ENCODE assay signal across 12 cellular contexts in the genomic region with DNA sequence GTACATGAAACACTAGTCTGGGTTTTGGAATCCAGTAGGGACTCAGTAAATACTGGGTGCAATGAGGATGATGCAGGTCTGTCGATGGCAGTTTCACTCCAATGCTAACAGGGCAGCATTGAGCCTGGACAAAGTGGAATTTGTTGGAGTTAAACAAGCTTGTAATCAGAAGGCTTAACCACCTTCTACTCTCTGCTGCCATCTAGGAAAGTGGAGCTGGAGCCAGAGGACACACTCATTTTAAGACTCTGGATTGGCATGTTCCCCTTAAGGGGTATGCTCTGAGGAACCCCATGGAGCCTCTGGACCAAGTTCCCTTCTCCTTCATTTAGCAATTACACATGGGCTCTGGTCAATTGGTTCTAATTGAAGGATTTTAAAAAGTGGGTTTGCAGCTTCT.
DNase-seq lines count a peak whose midpoint lies in the region; ATAC-seq and TF ChIP-seq lines count a peak whose summit lies in the region.
"Had no signal": no experiment of that assay in that cellular context is flagged by ENCODE, and none has a peak within 500 bp of the region (broad histone marks: within the 10 kb centered on the region; RNA-seq: fewer than 3 reads in every experiment).

No MANE protein-coding gene starts in this region.

- no peak overlapping the region for H3K9ac ChIP-seq in neuronal stem cell (ENCODE audit: low read depth, low read length, poor library complexity)

- no peak overlapping the region for H4K8ac ChIP-seq in neuronal stem cell (ENCODE audit: low read depth, low read length)

- peak; percentile 12 for DNase-seq in ELR (ENCODE audit: low read depth)
- peak; percentile 15 for DNase-seq in NB4 (ENCODE audit: low read depth)
- DNase-seq in esophagus muscularis mucosa (ENCODE audit: extremely low spot score) = no peak
- no peak for DNase-seq in neuronal stem cell (ENCODE audit: low spot score)
- DNase-seq in NOMO-1 (lab: John Stamatoyannopoulos, UW; ENCODE audit: unreplicated experiment in 2 of 2) = no peak
- DNase-seq in NOMO-1 treated with dmso at 0.1 percent for 144 hours (lab: John Stamatoyannopoulos, UW; ENCODE audit: unreplicated experiment) = no peak
- DNase-seq: activated CD8-positive, alpha-beta T cell treated with anti-CD3 and anti-CD28 coated beads for 36 hours; NCI-H2029; stimulated activated CD4-positive, alpha-beta T cell treated with anti-CD3 and anti-CD28 coated beads, Interleukin-4, amount 100 ng/mL, for 1 hour had no signal

- H3K14ac ChIP-seq in neuronal stem cell (ENCODE audit: low read length) = no peak overlapping the region

- TF ChIP-seq CTCF in NB4 (IDR thresholded peaks at IDR 0.05; ENCODE audit: low read depth, low read length) = peak; percentile 37
- TF ChIP-seq CTCF in esophagus muscularis mucosa (IDR thresholded peaks at IDR 0.05) = peak in 2 of 3 experiments; percentile 15 to 32

- H3K27ac ChIP-seq in esophagus muscularis mucosa (replicated peaks in 1 of 4) = peak overlapping the region; percentile 27 to 55 (median 42)
- H3K27ac ChIP-seq in neuronal stem cell (replicated peaks; ENCODE audit: low read length) = no peak overlapping the region
- H3K27ac ChIP-seq: adrenal gland, suprapubic skin had no signal

- H3K18ac ChIP-seq in neuronal stem cell (ENCODE audit: low read length) = no peak overlapping the region

- H3K4me1 ChIP-seq in esophagus muscularis mucosa = peaks cover 0 to 51% (median 26%) of the 10 kb centered on the region in 4 donors
- peaks cover 3% of the 10 kb centered on the region in 2 donors for H3K4me1 ChIP-seq in neuronal stem cell (ENCODE audit: control insufficient read depth in 2 of 2, insufficient read depth in 1 of 2, low read depth in 1 of 2, low read length in 2 of 2)
- H3K4me1 ChIP-seq: adrenal gland, suprapubic skin had no signal

- H2AFZ ChIP-seq in neuronal stem cell (ENCODE audit: low read length) = peak overlapping the region; percentile 21

- no peak overlapping the region for H2BK5ac ChIP-seq in neuronal stem cell (ENCODE audit: low read length)

- no peak overlapping the region for H3K4me3 ChIP-seq in NB4 (ENCODE audit: low read depth, low read length)
- no peak overlapping the region for H3K4me3 ChIP-seq in esophagus muscularis mucosa
- H3K4me3 ChIP-seq in neuronal stem cell (ENCODE audit: low read length in 2 of 2) = no peak overlapping the region
- H3K4me3 ChIP-seq: adrenal gland, suprapubic skin had no signal

- no peak overlapping the region for H3K4ac ChIP-seq in neuronal stem cell (ENCODE audit: low read length)

- 75% methylated on average over 1 of the region's 1 CpG for WGBS in esophagus muscularis mucosa
- WGBS in neuronal stem cell (ENCODE audit: extremely low coverage in 2 of 2, insufficient read length in 2 of 2, insufficient replicate concordance in 1 of 2), 2 donors = no CpG with 5 or more reads among the region's 1 CpG

- ATAC-seq in GM19023 (IDR thresholded peaks at IDR 0.05; ENCODE audit: unreplicated experiment) = no peak
- ATAC-seq: activated CD8-positive, alpha-beta T cell treated with anti-CD3 and anti-CD28 coated beads for 36 hours had no signal

- H3K4me2 ChIP-seq in neuronal stem cell (ENCODE audit: insufficient read depth, low read length, poor library complexity, severe bottlenecking) = no peak overlapping the region

- H3K9me3 ChIP-seq in esophagus muscularis mucosa = no peaks in the 10 kb centered on the region
- H3K9me3 ChIP-seq in neuronal stem cell (replicated peaks in 1 of 2; ENCODE audit: control insufficient read depth in 2 of 2, insufficient read depth in 1 of 2, low read depth in 1 of 2, low read length in 2 of 2) = no peaks in the 10 kb centered on the region
- H3K9me3 ChIP-seq: adrenal gland, suprapubic skin had no signal

- intact Hi-C loops in esophagus muscularis mucosa (cut with DNase I) = no loop called here

- H4K91ac ChIP-seq in neuronal stem cell (ENCODE audit: low read depth, low read length, poor library complexity) = no peak overlapping the region

- H3K36me3 ChIP-seq in esophagus muscularis mucosa = no peaks in the 10 kb centered on the region
- H3K36me3 ChIP-seq in neuronal stem cell (replicated peaks in 1 of 2; ENCODE audit: control insufficient read depth in 2 of 2, insufficient read depth in 2 of 2, low read length in 2 of 2) = no peaks in the 10 kb centered on the region
- H3K36me3 ChIP-seq: adrenal gland, suprapubic skin had no signal

- no peak overlapping the region for H3K23ac ChIP-seq in neuronal stem cell (ENCODE audit: low read depth, low read length, poor library complexity)

- no peak for TF ChIP-seq POLR2A in NB4 (IDR thresholded peaks at IDR 0.05; ENCODE audit: extremely low read depth, insufficient read length)
- no peak for TF ChIP-seq POLR2A in esophagus muscularis mucosa (IDR thresholded peaks at IDR 0.05; ENCODE audit: low read depth)

- no peaks in the 10 kb centered on the region for H3K79me1 ChIP-seq in neuronal stem cell (ENCODE audit: low read depth, low read length)

- no peaks in the 10 kb centered on the region for H3K27me3 ChIP-seq in esophagus muscularis mucosa
- no peaks in the 10 kb centered on the region for H3K27me3 ChIP-seq in neuronal stem cell (ENCODE audit: control insufficient read depth in 3 of 3, insufficient read depth in 3 of 3, low read depth in 1 of 3, low read length in 3 of 3)
- H3K27me3 ChIP-seq: adrenal gland, suprapubic skin had no signal

- no peak for TF ChIP-seq EP300 in esophagus muscularis mucosa (IDR thresholded peaks at IDR 0.05)

- H2BK15ac ChIP-seq in neuronal stem cell (ENCODE audit: low read length) = no peak overlapping the region

- H2BK12ac ChIP-seq in neuronal stem cell (ENCODE audit: low read length) = no peak overlapping the region

- H2AK5ac ChIP-seq in neuronal stem cell (ENCODE audit: low read depth, low read length) = no peak overlapping the region

- no peak overlapping the region for H2BK120ac ChIP-seq in neuronal stem cell (ENCODE audit: low read depth, low read length)

Comparison
In these comparisons a context has a peak if more than half of its experiments do, and no peak if none do; other contexts are left out.
1. DNase-seq: peak in ELR (single experiment) and NB4 (single experiment); none in esophagus muscularis mucosa (single experiment), neuronal stem cell (single experiment), NOMO-1 (0 of 2) and NOMO-1 treated with dmso at 0.1 percent for 144 hours (single experiment).